8 cellular contexts compared by ENCODE assay signal in genomic region chr10:104232613-104233102, GRCh38. TPM values are rescaled to one million over a fixed set of nuclear protein-coding genes. Genes with fewer than 3 reads are reported as not detected.
DNase-seq lines count a peak whose midpoint lies in the region; ATAC-seq and TF ChIP-seq lines count a peak whose summit lies in the region.

No MANE protein-coding gene starts in this region.

- no peak for TF ChIP-seq CTCF in left ventricle myocardium inferior (IDR thresholded peaks at IDR 0.05; ENCODE audit: borderline replicate concordance)
- no peak for TF ChIP-seq CTCF in smooth muscle cell (IDR thresholded peaks at IDR 0.05; ENCODE audit: borderline replicate concordance, insufficient read depth, poor library complexity, severe bottlenecking)

- H3K4me3 ChIP-seq in left ventricle myocardium inferior (peak overlapping the region; percentile 90), smooth muscle cell (peak overlapping the region; percentile 78)

- H2AFZ ChIP-seq in smooth muscle cell (ENCODE audit: low read depth) = peak overlapping the region; percentile 99

- in situ Hi-C loops in ACHN (cut with HindIII; ENCODE audit: low pct_ligation_motif_present, low pct_unique_long_range_greater_than_20kb, low sequenced_read_pairs) = no loop called here

- peak overlapping the region; percentile 96 for H3K9ac ChIP-seq in smooth muscle cell (ENCODE audit: low read depth)

- POLR2A ChIA-PET in T-cell (lab: Charles Lee) = interaction anchor here (0.6 to 0.7 kb wide), 3 partner anchors 47 to 111 kb away, joined by 3 read pairs; partner anchors contain the start of gene SFR1 (in 1 of the 2)

- CTCF ChIA-PET in T-cell (lab: Charles Lee) = interaction anchor here in 1 of 2 donors (1.0 kb wide), 2 partner anchors 22 to 36 kb away, joined by 4 read pairs; partner anchors contain the start of genes GSTO1 and GSTO2

- H3K36me3 ChIP-seq in left ventricle myocardium inferior (no peaks in the 10 kb centered on the region), smooth muscle cell (ENCODE audit: low read depth) (no peaks in the 10 kb centered on the region)

- peaks cover 15% of the 10 kb centered on the region for H3K4me1 ChIP-seq in left ventricle myocardium inferior
- H3K4me1 ChIP-seq in smooth muscle cell (ENCODE audit: low read depth) = peaks cover 9% of the 10 kb centered on the region

- no peak overlapping the region for H3K27ac Mint-ChIP-seq in T-cell

- peaks cover 8% of the 10 kb centered on the region for H3K4me1 Mint-ChIP-seq in activated T-cell treated with anti-CD3 and anti-CD28 coated beads, Interleukin-2, amount 50 U/mL, for 4 hours (ENCODE audit: low read depth)
- H3K4me1 Mint-ChIP-seq in T-cell = peaks cover 8 to 18% (median 17%) of the 10 kb centered on the region in 3 donors

- peak; percentile 19 to 35 for ATAC-seq in activated T-cell treated with anti-CD3 and anti-CD28 coated beads, Interleukin-2, amount 50 U/mL, for 4 hours
- ATAC-seq in T-cell (replicated peaks in 1 of 4) = peak; percentile 18 to 26 (median 22)

- peaks cover 32% of the 10 kb centered on the region for H3K27me3 Mint-ChIP-seq in activated T-cell treated with anti-CD3 and anti-CD28 coated beads, Interleukin-2, amount 50 U/mL, for 4 hours (ENCODE audit: low read depth)
- peaks cover 19 to 35% of the 10 kb centered on the region in 2 donors for H3K27me3 Mint-ChIP-seq in T-cell

- no peaks in the 10 kb centered on the region for H3F3A ChIP-seq in smooth muscle cell (ENCODE audit: low read depth)

- DNase-seq in activated T-cell treated with anti-CD3 and anti-CD28 coated beads, Interleukin-2, amount 50 U/mL, for 4 hours = no peak
- DNase-seq in activated T-cell treated with anti-CD3 and anti-CD28 coated beads for 4 hours (no peak), T-cell (peak in 1 of 34 experiments; percentile 3), left ventricle myocardium inferior (no peak), smooth muscle cell (lab: John Stamatoyannopoulos, UW; ENCODE audit: unreplicated experiment) (no peak), ACHN (no peak), NCI-H2029 (lab: John Stamatoyannopoulos, UW) (no peak), SKM-1 treated with dmso at 0.1 percent for 144 hours (lab: John Stamatoyannopoulos, UW; ENCODE audit: unreplicated experiment) (no peak)

- H4K20me1 ChIP-seq in smooth muscle cell (ENCODE audit: low read depth) = no peaks in the 10 kb centered on the region

- no peaks in the 10 kb centered on the region for H3K36me3 Mint-ChIP-seq in activated T-cell treated with anti-CD3 and anti-CD28 coated beads, Interleukin-2, amount 50 U/mL, for 4 hours (ENCODE audit: insufficient read depth)
- no peaks in the 10 kb centered on the region for H3K36me3 Mint-ChIP-seq in T-cell

- H3K79me2 ChIP-seq in smooth muscle cell (ENCODE audit: low read depth) = no peaks in the 10 kb centered on the region

- 41% methylated on average over 20 of the region's 20 CpGs for WGBS in smooth muscle cell (ENCODE audit: low lambda C conversion rate)

- peak overlapping the region; percentile 82 for H3K4me3 Mint-ChIP-seq in activated T-cell treated with anti-CD3 and anti-CD28 coated beads, Interleukin-2, amount 50 U/mL, for 4 hours
- peak overlapping the region; percentile 82 to 84 (median 83) for H3K4me3 Mint-ChIP-seq in T-cell

- H3K9me3 ChIP-seq in left ventricle myocardium inferior (replicated peaks) (peaks cover 10% of the 10 kb centered on the region), smooth muscle cell (replicated peaks; ENCODE audit: low read depth) (no peaks in the 10 kb centered on the region)

- H3K27ac ChIP-seq in left ventricle myocardium inferior (replicated peaks) = no peak overlapping the region
- no peak overlapping the region for H3K27ac ChIP-seq in smooth muscle cell (ENCODE audit: low read depth)

- peaks cover 6% of the 10 kb centered on the region for H3K9me3 Mint-ChIP-seq in activated T-cell treated with anti-CD3 and anti-CD28 coated beads, Interleukin-2, amount 50 U/mL, for 4 hours
- H3K9me3 Mint-ChIP-seq in T-cell = peaks cover 0 to 11% (median 4%) of the 10 kb centered on the region in 3 donors

- H3K27me3 ChIP-seq in left ventricle myocardium inferior (ENCODE audit: low read depth) = peaks cover 11% of the 10 kb centered on the region
- no peaks in the 10 kb centered on the region for H3K27me3 ChIP-seq in smooth muscle cell (ENCODE audit: low read depth)

- intact Hi-C loops in left ventricle myocardium inferior (cut with micrococcal nuclease) = no loop called here

- peak overlapping the region; percentile 98 for H3K4me2 ChIP-seq in smooth muscle cell

RNA-seq across cellular contexts. Expression of gene CFAP43, which starts 0.5 kb away (rescaled TPM):
- under 1 TPM in 1 of 3 donors, not detected in 2; 0.20 TPM for total RNA-seq in activated T-cell treated with anti-CD3 and anti-CD28 coated beads, Interleukin-2, amount 50 U/mL, for 4 hours
- under 1 TPM in 1 of 5 donors, not detected in 4; 0.58 TPM for total RNA-seq in T-cell
- total RNA-seq in left ventricle myocardium inferior = not detected
- total RNA-seq in smooth muscle cell = 0.04 and 0.49 TPM in 2 replicates
- 0.50 and 0.63 TPM in 2 replicates for polyA plus RNA-seq in smooth muscle cell

RNA-seq across cellular contexts. Expression of gene GSTO1, which starts 22.0 kb away (rescaled TPM):
- 100 to 1,000 TPM in 1 of 3 donors, 10 to 100 TPM in 2; 74.8 to 115 (median 94.5) TPM for total RNA-seq in activated T-cell treated with anti-CD3 and anti-CD28 coated beads, Interleukin-2, amount 50 U/mL, for 4 hours
- total RNA-seq in T-cell (10 to 100 TPM; 19.9 to 61.5 (median 46.2) TPM), left ventricle myocardium inferior (189 TPM), smooth muscle cell (293 and 297 TPM in 2 replicates)
- 407 and 440 TPM in 2 replicates for polyA plus RNA-seq in smooth muscle cell

RNA-seq across cellular contexts. Expression of gene GSTO2, which starts 36.3 kb away (rescaled TPM):
- total RNA-seq in activated T-cell treated with anti-CD3 and anti-CD28 coated beads, Interleukin-2, amount 50 U/mL, for 4 hours = 1 to 10 TPM in 1 of 3 donors, under 1 TPM in 2; 0.33 to 1.1 (median 0.73) TPM
- total RNA-seq in T-cell (1 to 10 TPM in 4 of 5 donors, under 1 TPM in 1; 0.60 to 2.4 (median 1.9) TPM), left ventricle myocardium inferior (0.80 TPM), smooth muscle cell (1.8 and 2.1 TPM in 2 replicates)
- polyA plus RNA-seq in smooth muscle cell = 3.7 and 4.9 TPM in 2 replicates
